In the genomic region with DNA sequence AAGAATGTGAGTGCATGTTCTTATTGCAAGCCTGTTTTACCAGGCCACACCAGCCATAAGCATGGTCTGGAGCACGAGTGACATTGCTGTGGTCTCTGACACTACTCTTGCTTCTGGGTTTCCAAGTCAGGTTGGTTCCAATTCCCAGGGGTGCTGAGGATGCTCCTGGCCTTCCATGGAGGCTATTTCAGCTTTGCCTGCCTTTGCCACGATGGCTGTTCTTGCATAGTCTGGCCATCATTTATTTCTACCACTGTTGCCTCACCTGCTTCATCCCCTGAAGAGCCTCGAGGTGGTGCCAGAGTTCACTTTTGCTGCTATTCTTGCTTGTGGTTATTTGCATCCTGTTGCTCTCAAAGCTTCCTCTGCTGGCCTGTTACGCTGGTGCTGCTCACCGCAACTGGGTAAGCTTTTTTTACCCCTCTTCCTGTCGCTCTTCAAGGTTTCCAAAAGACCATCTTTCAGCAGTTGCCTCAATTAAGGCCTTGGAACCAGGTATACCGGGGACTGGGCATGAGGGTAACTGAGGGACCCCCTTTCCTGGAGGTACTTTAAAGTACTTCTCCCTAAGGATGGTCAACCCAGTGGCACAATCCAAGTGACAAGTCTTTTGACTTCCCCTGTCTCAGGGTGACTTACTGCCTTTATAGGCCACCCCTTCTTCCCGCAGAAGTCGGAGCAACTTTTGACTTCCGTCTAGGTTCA, we compare ENCODE assay signal across 8 cellular contexts.
DNase-seq lines count a peak whose midpoint lies in the region; ATAC-seq and TF ChIP-seq lines count a peak whose summit lies in the region.

No MANE protein-coding gene starts in this region.

- H3K9me3 ChIP-seq in right atrium auricular region = no peaks in the 10 kb centered on the region
- no peaks in the 10 kb centered on the region for H3K9me3 ChIP-seq in naive thymus-derived CD4-positive, alpha-beta T cell (ENCODE audit: control insufficient read depth in 2 of 3, low read length in 3 of 3)
- H3K9me3 ChIP-seq in thymus (ENCODE audit: control insufficient read depth) = no peaks in the 10 kb centered on the region

- H3K4me3 Mint-ChIP-seq in activated CD4-positive, alpha-beta T cell treated with anti-CD3 and anti-CD28 coated beads, Interleukin-2, amount 10 ng/mL, durations not matched to agents 7 days and 5 days = peak overlapping the region; percentile 79
- H3K4me3 Mint-ChIP-seq in naive thymus-derived CD4-positive, alpha-beta T cell = peak overlapping the region; percentile 69 to 87 (median 82)

- peaks cover 50% of the 10 kb centered on the region for H3K36me3 Mint-ChIP-seq in activated CD4-positive, alpha-beta T cell treated with anti-CD3 and anti-CD28 coated beads, Interleukin-2, amount 10 ng/mL, durations not matched to agents 7 days and 5 days (ENCODE audit: low read depth)
- H3K36me3 Mint-ChIP-seq in naive thymus-derived CD4-positive, alpha-beta T cell = peaks cover 10 to 33% (median 12%) of the 10 kb centered on the region in 5 donors

- peak overlapping the region; percentile 99 for H3K27ac Mint-ChIP-seq in activated CD4-positive, alpha-beta T cell treated with anti-CD3 and anti-CD28 coated beads, Interleukin-2, amount 10 ng/mL, durations not matched to agents 7 days and 5 days
- peak overlapping the region; percentile 91 to 99 (median 97) for H3K27ac Mint-ChIP-seq in naive thymus-derived CD4-positive, alpha-beta T cell

- no peak overlapping the region for H3K27ac ChIP-seq in right atrium auricular region
- H3K27ac ChIP-seq in naive thymus-derived CD4-positive, alpha-beta T cell (ENCODE audit: low read depth, low read length) = peak overlapping the region; percentile 79
- peak overlapping the region; percentile 96 for H3K27ac ChIP-seq in thymus (ENCODE audit: low read depth)

- H3K4me1 Mint-ChIP-seq in activated CD4-positive, alpha-beta T cell treated with anti-CD3 and anti-CD28 coated beads, Interleukin-2, amount 10 ng/mL, durations not matched to agents 7 days and 5 days = peaks cover 62% of the 10 kb centered on the region
- H3K4me1 Mint-ChIP-seq in naive thymus-derived CD4-positive, alpha-beta T cell = peaks cover 37 to 71% (median 61%) of the 10 kb centered on the region in 7 donors

- H3K36me3 ChIP-seq in right atrium auricular region = no peaks in the 10 kb centered on the region
- no peaks in the 10 kb centered on the region for H3K36me3 ChIP-seq in naive thymus-derived CD4-positive, alpha-beta T cell (ENCODE audit: control insufficient read depth in 2 of 3, insufficient read depth in 3 of 3, low read length in 3 of 3)
- H3K36me3 ChIP-seq in thymus (ENCODE audit: control insufficient read depth, insufficient read depth) = no peaks in the 10 kb centered on the region

- TF ChIP-seq CTCF in right atrium auricular region (IDR thresholded peaks at IDR 0.05) = peak in 1 of 2 donors; percentile 80

- intact Hi-C loops in Right ventricle myocardium superior (cut with DNase I) = loop anchor here (10.0 kb wide), 1 partner anchor 335 kb away; no protein-coding TSS in a partner anchor
- intact Hi-C loops in naive thymus-derived CD4-positive, alpha-beta T cell (cut with micrococcal nuclease) = loop anchor here (1.0 to 5.0 kb wide), 18 partner anchors 9 to 1177 kb away; a partner anchor contains a TSS

- ATAC-seq in Right ventricle myocardium superior (ENCODE audit: poor library complexity) (peak; percentile 87), HG02840 (IDR thresholded peaks at IDR 0.05; ENCODE audit: low FRiP score, unreplicated experiment) (peak; percentile 100)
- ATAC-seq in naive thymus-derived CD4-positive, alpha-beta T cell = peak; percentile 99

- H3K9me3 Mint-ChIP-seq in activated CD4-positive, alpha-beta T cell treated with anti-CD3 and anti-CD28 coated beads, Interleukin-2, amount 10 ng/mL, durations not matched to agents 7 days and 5 days = peaks cover 11% of the 10 kb centered on the region
- peaks cover 2 to 26% (median 7%) of the 10 kb centered on the region in 11 donors for H3K9me3 Mint-ChIP-seq in naive thymus-derived CD4-positive, alpha-beta T cell

- H3K27me3 Mint-ChIP-seq in activated CD4-positive, alpha-beta T cell treated with anti-CD3 and anti-CD28 coated beads, Interleukin-2, amount 10 ng/mL, durations not matched to agents 7 days and 5 days = no peaks in the 10 kb centered on the region
- H3K27me3 Mint-ChIP-seq in naive thymus-derived CD4-positive, alpha-beta T cell = no peaks in the 10 kb centered on the region

- CTCF ChIA-PET in activated CD4-positive, alpha-beta T cell treated with anti-CD3 and anti-CD28 coated beads, Interleukin-2, amount 10 ng/mL, durations not matched to agents 7 days and 5 days (lab: Charles Lee) = interaction anchor here (0.5 to 2.7 kb wide), 23 partner anchors 10 to 428 kb away, joined by 3 to 27 read pairs (median 5); a partner anchor contains a TSS
- CTCF ChIA-PET in naive thymus-derived CD4-positive, alpha-beta T cell (lab: Charles Lee) = interaction anchor here (0.7 to 4.3 kb wide), 12 partner anchors 10 to 398 kb away, joined by 3 to 78 read pairs (median 5); no protein-coding TSS in a partner anchor

- WGBS in thymus = 14% methylated on average over 10 of the region's 10 CpGs

- POLR2A ChIA-PET in activated CD4-positive, alpha-beta T cell treated with anti-CD3 and anti-CD28 coated beads, Interleukin-2, amount 10 ng/mL, durations not matched to agents 7 days and 5 days (lab: Charles Lee) = interaction anchor here (1.0 kb wide), 1 partner anchor 334 kb away, joined by 4 read pairs; no protein-coding TSS in a partner anchor
- POLR2A ChIA-PET in naive thymus-derived CD4-positive, alpha-beta T cell (lab: Charles Lee) = interaction anchor here (0.6 to 4.7 kb wide), 18 partner anchors 17 to 1190 kb away, joined by 3 to 88 read pairs (median 3); no protein-coding TSS in a partner anchor

- no peak for DNase-seq in Right ventricle myocardium superior
- DNase-seq in right atrium auricular region (ENCODE audit: low spot score) = no peak
- peak; percentile 52 for DNase-seq in NCI-H146 (lab: John Stamatoyannopoulos, UW)
- DNase-seq in activated CD4-positive, alpha-beta T cell treated with anti-CD3 and anti-CD28 coated beads, Interleukin-2, amount 10 ng/mL, durations not matched to agents 7 days and 5 days = peak; percentile 85
- DNase-seq in effector CD4-positive, alpha-beta T cell = peak; percentile 56
- DNase-seq in naive thymus-derived CD4-positive, alpha-beta T cell = peak; percentile 37 to 92 (median 88)

- no peaks in the 10 kb centered on the region for H3K4me1 ChIP-seq in right atrium auricular region
- H3K4me1 ChIP-seq in naive thymus-derived CD4-positive, alpha-beta T cell (ENCODE audit: control insufficient read depth in 2 of 2, insufficient read depth in 2 of 2, low read length in 2 of 2) = peaks cover 45 to 57% of the 10 kb centered on the region in 2 donors
- H3K4me1 ChIP-seq in thymus (ENCODE audit: control insufficient read depth, insufficient read depth, low read length) = peaks cover 17% of the 10 kb centered on the region

- H3K4me3 ChIP-seq in right atrium auricular region (no peak overlapping the region), thymus (ENCODE audit: low read length) (peak overlapping the region; percentile 51)
- peak overlapping the region; percentile 44 for H3K4me3 ChIP-seq in naive thymus-derived CD4-positive, alpha-beta T cell (ENCODE audit: low read length)

- no peaks in the 10 kb centered on the region for H3K27me3 ChIP-seq in right atrium auricular region
- no peaks in the 10 kb centered on the region for H3K27me3 ChIP-seq in naive thymus-derived CD4-positive, alpha-beta T cell (ENCODE audit: control insufficient read depth in 2 of 2, insufficient read depth in 2 of 2, low read length in 2 of 2)
- H3K27me3 ChIP-seq in thymus (ENCODE audit: control insufficient read depth, insufficient read depth) = no peaks in the 10 kb centered on the region

Comparison
In these comparisons a context has a peak if more than half of its experiments do, and no peak if none do; other contexts are left out.
1. DNase-seq: peak in NCI-H146 (single experiment), activated CD4-positive, alpha-beta T cell treated with anti-CD3 and anti-CD28 coated beads, Interleukin-2, amount 10 ng/mL, durations not matched to agents 7 days and 5 days (single experiment), effector CD4-positive, alpha-beta T cell (single experiment) and naive thymus-derived CD4-positive, alpha-beta T cell (9 of 9); none in Right ventricle myocardium superior (single experiment) and right atrium auricular region (single experiment).
2. H3K27ac ChIP-seq: peak in naive thymus-derived CD4-positive, alpha-beta T cell (single experiment) and thymus (single experiment); none in right atrium auricular region (0 of 2).
3. H3K4me3 ChIP-seq: peak in naive thymus-derived CD4-positive, alpha-beta T cell (single experiment) and thymus (single experiment); none in right atrium auricular region (0 of 2).
4. Peak in every context shown above with its lines, with median percentiles within 50 percentile points of each other: ATAC-seq.